In the genomic region with DNA sequence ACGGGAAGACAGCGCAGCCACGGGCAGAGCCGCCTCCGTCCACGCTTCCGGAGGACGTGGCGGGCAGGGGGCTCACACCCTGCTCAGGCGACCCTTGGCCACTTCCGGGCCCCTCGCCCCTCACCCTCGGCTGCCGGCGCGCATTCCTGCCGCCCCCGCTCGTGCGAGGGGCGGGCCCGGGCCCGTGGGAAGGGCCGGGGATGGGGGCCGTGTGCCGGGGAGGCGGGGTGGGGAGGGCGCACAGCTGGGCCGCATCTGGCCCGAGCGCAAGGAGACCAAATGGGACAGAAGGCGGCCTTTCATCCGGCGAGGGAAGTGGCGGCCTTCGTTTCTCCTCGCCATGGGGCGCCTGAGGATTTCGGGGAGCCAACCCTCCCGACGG, we compare ENCODE assay signal across 8 cellular contexts. TPM values are rescaled to one million over a fixed set of nuclear protein-coding genes. Genes with fewer than 3 reads are reported as not detected.
DNase-seq lines count a peak whose midpoint lies in the region; ATAC-seq, FAIRE-seq and TF ChIP-seq lines count a peak whose summit lies in the region.

No MANE protein-coding gene starts in this region.

- TF ChIP-seq CTCF in GM12878 (IDR thresholded peaks at IDR 0.05 in 2 of 3, conservative IDR thresholded peaks at IDR 0.05 in 1 of 3; ENCODE audit: control insufficient read depth in 2 of 3, extremely low read depth in 1 of 3, insufficient read depth in 1 of 3, low read depth in 3 of 3, low read length in 3 of 3) (no peak), transverse colon (IDR thresholded peaks at IDR 0.05) (no peak)

- SMC1A ChIA-PET in GM12878 (lab: Charles Lee; ENCODE audit: uncharacterized antibody, unreplicated experiment): no interaction called here

- peaks cover 38% of the 10 kb centered on the region for H3K4me1 Mint-ChIP-seq in activated naive CD4-positive, alpha-beta T cell treated with anti-CD3 and anti-CD28 coated beads for 36 hours (ENCODE audit: low read depth)
- peaks cover 29% of the 10 kb centered on the region for H3K4me1 Mint-ChIP-seq in memory B cell

- no peak for ATAC-seq in activated naive CD4-positive, alpha-beta T cell treated with anti-CD3 and anti-CD28 coated beads, Interleukin-2, amount 50 U/mL, for 72 hours
- ATAC-seq in GM12878 (no peak), memory B cell (ENCODE audit: low read depth) (no peak), GM21526 (IDR thresholded peaks at IDR 0.05; ENCODE audit: low FRiP score, unreplicated experiment) (no peak), HG03565 (IDR thresholded peaks at IDR 0.05; ENCODE audit: unreplicated experiment) (no peak)

- H3K27me3 Mint-ChIP-seq in activated naive CD4-positive, alpha-beta T cell treated with anti-CD3 and anti-CD28 coated beads for 36 hours (ENCODE audit: low read depth): no peaks in the 10 kb centered on the region
- no peaks in the 10 kb centered on the region for H3K27me3 Mint-ChIP-seq in memory B cell

- no TSS peak for BruUV-seq in GM12878 (replicated peaks; lab: Mats Ljungman, UMichigan)

- no peak overlapping the region for H3K27ac ChIP-seq in GM12878 (ENCODE audit: control insufficient read depth, insufficient read depth)
- peak overlapping the region; percentile 56 to 94 (median 63) for H3K27ac ChIP-seq in transverse colon

- H3K9me3 ChIP-seq in GM12878 (replicated peaks; ENCODE audit: control insufficient read depth, insufficient read depth, low read length) (no peaks in the 10 kb centered on the region), transverse colon (no peaks in the 10 kb centered on the region)

- H3K36me3 Mint-ChIP-seq in activated naive CD4-positive, alpha-beta T cell treated with anti-CD3 and anti-CD28 coated beads for 36 hours (ENCODE audit: low read depth): no peaks in the 10 kb centered on the region
- peaks cover 0 to 6% of the 10 kb centered on the region in 2 donors for H3K36me3 Mint-ChIP-seq in activated naive CD4-positive, alpha-beta T cell treated with anti-CD3 and anti-CD28 coated beads, Interleukin-2, amount 50 U/mL, for 72 hours
- peaks cover 15% of the 10 kb centered on the region for H3K36me3 Mint-ChIP-seq in memory B cell

- CTCF ChIA-PET in activated naive CD4-positive, alpha-beta T cell treated with anti-CD3 and anti-CD28 coated beads for 36 hours (lab: Charles Lee): no interaction called here
- CTCF ChIA-PET in GM12878 (lab: Yijun Ruan, JAX): no interaction called here

- TF ChIP-seq POLR2A in GM12878 (IDR thresholded peaks at IDR 0.05; ENCODE audit: low read depth, low read length) (no peak), transverse colon (IDR thresholded peaks at IDR 0.05) (no peak)

- peaks cover 21% of the 10 kb centered on the region for H3K4me1 ChIP-seq in GM12878 (ENCODE audit: control insufficient read depth, insufficient read depth, low read length)
- peaks cover 24 to 48% (median 39%) of the 10 kb centered on the region in 4 donors for H3K4me1 ChIP-seq in transverse colon

- 15% methylated on average over 19 of the region's 41 CpGs for WGBS in GM12878 (ENCODE audit: insufficient coverage, insufficient replicate concordance, low lambda C conversion rate, missing lambda C conversion rate)
- WGBS in transverse colon (ENCODE audit: low coverage in 1 of 2), 2 donors: 7% methylated on average over 15 of the region's 41 CpGs; no CpG with 5 or more reads in 1 of the 2 donors

- FAIRE-seq in GM12878 (lab: Jason Lieb, UNC): no peak

- peak overlapping the region; percentile 53 for H3K4me3 Mint-ChIP-seq in activated naive CD4-positive, alpha-beta T cell treated with anti-CD3 and anti-CD28 coated beads for 36 hours
- H3K4me3 Mint-ChIP-seq in memory B cell: peak overlapping the region; percentile 80

- H3K27ac Mint-ChIP-seq in activated naive CD4-positive, alpha-beta T cell treated with anti-CD3 and anti-CD28 coated beads for 36 hours: no peak overlapping the region
- no peak overlapping the region for H3K27ac Mint-ChIP-seq in activated naive CD4-positive, alpha-beta T cell treated with anti-CD3 and anti-CD28 coated beads, Interleukin-2, amount 50 U/mL, for 72 hours
- H3K27ac Mint-ChIP-seq in memory B cell: peak overlapping the region; percentile 64

- TF ChIP-seq EP300 in GM12878 (IDR thresholded peaks at IDR 0.05; ENCODE audit: borderline replicate concordance in 1 of 2, control insufficient read depth in 1 of 2, low read depth in 2 of 2, low read length in 2 of 2) (no peak), transverse colon (IDR thresholded peaks at IDR 0.05; ENCODE audit: low read depth) (no peak)

- RAD21 ChIA-PET in GM12878 (lab: Charles Lee; ENCODE audit: unreplicated experiment): no interaction called here

- no peak for DNase-seq in activated naive CD4-positive, alpha-beta T cell treated with anti-CD3 and anti-CD28 coated beads for 36 hours
- no peak for DNase-seq in activated naive CD4-positive, alpha-beta T cell treated with anti-CD3 and anti-CD28 coated beads, Interleukin-2, amount 50 U/mL, for 72 hours (ENCODE audit: low spot score in 2 of 2)
- DNase-seq in GM12878 (ENCODE audit: low read depth, low spot score) (no peak), memory B cell (ENCODE audit: low spot score in 2 of 2) (no peak), transverse colon (no peak), NCI-H2107 treated with DMSO at 0.1 percent for 48 hours (lab: John Stamatoyannopoulos, UW; ENCODE audit: unreplicated experiment) (no peak)

- H3K4me2 ChIP-seq in GM12878 (ENCODE audit: control insufficient read depth, insufficient read depth): peak overlapping the region; percentile 94

- peaks cover 0 to 11% of the 10 kb centered on the region in 2 experiments; a peak in 3 of 4 replicates for H3K27me3 ChIP-seq in GM12878 (replicated peaks in 1 of 2; ENCODE audit: control insufficient read depth in 2 of 2, insufficient read depth in 2 of 2, low read length in 1 of 2)
- peaks cover 15% of the 10 kb centered on the region for H3K27me3 ChIP-seq in transverse colon

- no peak overlapping the region; the same call in 1 of the 2 replicates for H3K9ac ChIP-seq in GM12878 (ENCODE audit: control insufficient read depth, insufficient read depth, low read length)

- no peaks in the 10 kb centered on the region for H4K20me1 ChIP-seq in GM12878 (ENCODE audit: control insufficient read depth, insufficient read depth)

- intact Hi-C loops in activated naive CD4-positive, alpha-beta T cell treated with anti-CD3 and anti-CD28 coated beads for 36 hours (cut with micrococcal nuclease): no loop called here
- intact Hi-C loops in GM12878 (cut with micrococcal nuclease; ENCODE audit: unreplicated experiment) (no loop called here), transverse colon (cut with DNase I; ENCODE audit: low total_unique reads) (no loop called here)

- no peaks in the 10 kb centered on the region for H3K36me3 ChIP-seq in GM12878 (ENCODE audit: control insufficient read depth in 2 of 2, insufficient read depth in 2 of 2, low read length in 1 of 2)
- no peaks in the 10 kb centered on the region for H3K36me3 ChIP-seq in transverse colon

- no peaks in the 10 kb centered on the region for H3K79me2 ChIP-seq in GM12878 (ENCODE audit: control insufficient read depth, insufficient read depth, low read length)

- peak overlapping the region; percentile 80 for H2AFZ ChIP-seq in GM12878 (ENCODE audit: control insufficient read depth, low read depth, low read length)

- POLR2A ChIA-PET in GM12878 (lab: Charles Lee): no interaction called here

- in situ Hi-C loops in GM12878 (cut with MboI): no loop called here
- in situ Hi-C loops in transverse colon (cut with MboI; ENCODE audit: low pct_ligation_motif_present in 1 of 4, low pct_unique_long_range_greater_than_20kb in 1 of 4, low sequenced_read_pairs in 3 of 4): no loop called here

- H3K4me3 ChIP-seq in GM12878: peak overlapping the region; percentile 58; the same call in 1 of the 2 replicates
- peak overlapping the region in 3 of 4 donors; percentile 31 to 65 (median 65) for H3K4me3 ChIP-seq in transverse colon

- no peaks in the 10 kb centered on the region for H3K9me3 Mint-ChIP-seq in activated naive CD4-positive, alpha-beta T cell treated with anti-CD3 and anti-CD28 coated beads for 36 hours
- H3K9me3 Mint-ChIP-seq in activated naive CD4-positive, alpha-beta T cell treated with anti-CD3 and anti-CD28 coated beads, Interleukin-2, amount 50 U/mL, for 72 hours: no peaks in the 10 kb centered on the region
- no peaks in the 10 kb centered on the region for H3K9me3 Mint-ChIP-seq in memory B cell

- TF ChIP-seq RAD21 in GM12878 (IDR thresholded peaks at IDR 0.05; ENCODE audit: insufficient read depth, low read depth, low read length): no peak

RNA-seq across cellular contexts. Expression of a gene that starts 0.8 kb away (rescaled TPM):
- total RNA-seq in activated naive CD4-positive, alpha-beta T cell treated with anti-CD3 and anti-CD28 coated beads for 36 hours: 10 to 100 TPM; 19.7 to 22.7 TPM
- 10 to 100 TPM; 17.8 to 21.1 TPM for total RNA-seq in activated naive CD4-positive, alpha-beta T cell treated with anti-CD3 and anti-CD28 coated beads, Interleukin-2, amount 50 U/mL, for 72 hours
- 6.2 and 7.0 TPM in 2 replicates for total RNA-seq in GM12878 (2013; cell fraction: nucleolus; rRNA removed)
- 0.11 and 0.68 TPM in 2 replicates for total RNA-seq in GM12878 (2014; rRNA removed)
- total RNA-seq in GM12878 (2014; rRNA removed; fragmentation: Illumina TruSeq; extraction: Trizol): 0.22 and 0.23 TPM in 2 replicates
- total RNA-seq in GM12878 (2021): 0.62 and 0.80 TPM in 2 replicates
- not detected for polyA plus RNA-seq in GM12878 (2011; ENCODE audit: low read depth)
- 0.33 and 0.43 TPM in 2 replicates for polyA plus RNA-seq in GM12878 (2011; rRNA removed)
- 0.48 and 0.51 TPM in 2 replicates for polyA plus RNA-seq in GM12878 (2011; cell fraction: cytosol; rRNA removed)
- polyA plus RNA-seq in GM12878 (2011; cell fraction: nucleus; rRNA removed): 1.6 and 1.7 TPM in 2 replicates
- polyA plus RNA-seq in GM12878 (2012): 0.15 and 0.35 TPM in 2 replicates
- polyA plus RNA-seq in GM12878 (2014; fragmentation: Illumina TruSeq; extraction: Trizol): 0.15 TPM in 1 of 2 replicates, not detected in the other
- polyA plus RNA-seq in GM12878 (2014; fragmentation: Nextera tagmentation; extraction: Ambion mirVana): under 1 TPM; 0.09 to 0.18 TPM
- polyA plus RNA-seq in GM12878 (2014; rRNA removed): 0.68 and 0.81 TPM in 2 replicates
- polyA plus RNA-seq in GM12878 (2016; fragmentation: Nextera tagmentation; extraction: Ambion mirVana): not detected
- polyA minus RNA-seq in GM12878 (2011; rRNA and poly(A)+ RNA removed): 0.15 and 0.26 TPM in 2 replicates
- polyA minus RNA-seq in GM12878 (2011; cell fraction: cytosol; rRNA and poly(A)+ RNA removed): not detected in 2 replicates
- polyA minus RNA-seq in GM12878 (2011; cell fraction: nucleus; rRNA and poly(A)+ RNA removed): 0.73 and 2.0 TPM in 2 replicates
- 100 to 1,000 TPM in 2 of 4 donors, 10 to 100 TPM in 2; 17.9 to 162 (median 80.6) TPM for total RNA-seq in transverse colon

RNA-seq across cellular contexts. Expression of a gene that starts 36.6 kb away (rescaled TPM):
- total RNA-seq in activated naive CD4-positive, alpha-beta T cell treated with anti-CD3 and anti-CD28 coated beads for 36 hours: 10 to 100 TPM; 26.8 to 27.3 TPM
- total RNA-seq in activated naive CD4-positive, alpha-beta T cell treated with anti-CD3 and anti-CD28 coated beads, Interleukin-2, amount 50 U/mL, for 72 hours: 10 to 100 TPM; 26.5 to 37.5 TPM
- 26.3 and 30.6 TPM in 2 replicates for total RNA-seq in GM12878 (2013; cell fraction: nucleolus; rRNA removed)
- total RNA-seq in GM12878 (2014; rRNA removed): 27.2 and 35.2 TPM in 2 replicates
- 4.1 and 5.2 TPM in 2 replicates for total RNA-seq in GM12878 (2014; rRNA removed; fragmentation: Illumina TruSeq; extraction: Trizol)
- 31.0 and 32.8 TPM in 2 replicates for total RNA-seq in GM12878 (2021)
- 4.9 TPM for polyA plus RNA-seq in GM12878 (2011; ENCODE audit: low read depth)
- polyA plus RNA-seq in GM12878 (2011; rRNA removed): 2.9 and 8.1 TPM in 2 replicates
- polyA plus RNA-seq in GM12878 (2011; cell fraction: cytosol; rRNA removed): 13.5 and 22.0 TPM in 2 replicates
- 101 and 131 TPM in 2 replicates for polyA plus RNA-seq in GM12878 (2011; cell fraction: nucleus; rRNA removed)
- 16.8 and 17.2 TPM in 2 replicates for polyA plus RNA-seq in GM12878 (2012)
- 0.76 and 3.3 TPM in 2 replicates for polyA plus RNA-seq in GM12878 (2014; fragmentation: Illumina TruSeq; extraction: Trizol)
- polyA plus RNA-seq in GM12878 (2014; fragmentation: Nextera tagmentation; extraction: Ambion mirVana): under 1 TPM; 0.13 to 0.68 TPM
- polyA plus RNA-seq in GM12878 (2014; rRNA removed): 23.8 and 32.6 TPM in 2 replicates
- polyA plus RNA-seq in GM12878 (2016; fragmentation: Nextera tagmentation; extraction: Ambion mirVana): 10 to 100 TPM; 43.6 to 53.3 TPM
- polyA minus RNA-seq in GM12878 (2011; rRNA and poly(A)+ RNA removed): 3.9 and 12.8 TPM in 2 replicates
- 9.5 and 9.9 TPM in 2 replicates for polyA minus RNA-seq in GM12878 (2011; cell fraction: cytosol; rRNA and poly(A)+ RNA removed)
- polyA minus RNA-seq in GM12878 (2011; cell fraction: nucleus; rRNA and poly(A)+ RNA removed): 10.8 and 17.3 TPM in 2 replicates
- total RNA-seq in transverse colon: 100 to 1,000 TPM in 1 of 4 donors, 10 to 100 TPM in 3; 31.7 to 120 (median 40.4) TPM

RNA-seq across cellular contexts. Expression of a gene that starts 40.1 kb away (rescaled TPM):
- total RNA-seq in activated naive CD4-positive, alpha-beta T cell treated with anti-CD3 and anti-CD28 coated beads for 36 hours: 1 to 10 TPM; 6.6 to 9.4 TPM
- 1 to 10 TPM; 7.3 to 9.5 TPM for total RNA-seq in activated naive CD4-positive, alpha-beta T cell treated with anti-CD3 and anti-CD28 coated beads, Interleukin-2, amount 50 U/mL, for 72 hours
- 15.3 and 19.5 TPM in 2 replicates for total RNA-seq in GM12878 (2013; cell fraction: nucleolus; rRNA removed)
- total RNA-seq in GM12878 (2014; rRNA removed): 3.7 and 4.3 TPM in 2 replicates
- total RNA-seq in GM12878 (2014; rRNA removed; fragmentation: Illumina TruSeq; extraction: Trizol): 2.3 and 2.5 TPM in 2 replicates
- 7.9 and 8.1 TPM in 2 replicates for total RNA-seq in GM12878 (2021)
- polyA plus RNA-seq in GM12878 (2011; ENCODE audit: low read depth): 0.75 TPM
- polyA plus RNA-seq in GM12878 (2011; rRNA removed): 2.8 and 3.7 TPM in 2 replicates
- polyA plus RNA-seq in GM12878 (2011; cell fraction: cytosol; rRNA removed): 2.9 and 3.7 TPM in 2 replicates
- 13.7 and 15.4 TPM in 2 replicates for polyA plus RNA-seq in GM12878 (2011; cell fraction: nucleus; rRNA removed)
- 2.0 and 2.6 TPM in 2 replicates for polyA plus RNA-seq in GM12878 (2012)
- polyA plus RNA-seq in GM12878 (2014; fragmentation: Illumina TruSeq; extraction: Trizol): 3.0 and 3.1 TPM in 2 replicates
- under 1 TPM; 0.37 to 0.45 TPM for polyA plus RNA-seq in GM12878 (2014; fragmentation: Nextera tagmentation; extraction: Ambion mirVana)
- 5.6 and 6.1 TPM in 2 replicates for polyA plus RNA-seq in GM12878 (2014; rRNA removed)
- polyA plus RNA-seq in GM12878 (2016; fragmentation: Nextera tagmentation; extraction: Ambion mirVana): 1 to 10 TPM; 5.8 to 5.9 TPM
- 2.5 and 4.9 TPM in 2 replicates for polyA minus RNA-seq in GM12878 (2011; rRNA and poly(A)+ RNA removed)
- 1.1 and 3.7 TPM in 2 replicates for polyA minus RNA-seq in GM12878 (2011; cell fraction: cytosol; rRNA and poly(A)+ RNA removed)
- polyA minus RNA-seq in GM12878 (2011; cell fraction: nucleus; rRNA and poly(A)+ RNA removed): 3.4 and 6.5 TPM in 2 replicates
- total RNA-seq in transverse colon: 100 to 1,000 TPM in 1 of 4 donors, 10 to 100 TPM in 3; 27.2 to 187 (median 55.5) TPM

RNA-seq across cellular contexts. Expression of a gene that starts 42.5 kb away (rescaled TPM):
- not detected for total RNA-seq in activated naive CD4-positive, alpha-beta T cell treated with anti-CD3 and anti-CD28 coated beads for 36 hours
- not detected for total RNA-seq in activated naive CD4-positive, alpha-beta T cell treated with anti-CD3 and anti-CD28 coated beads, Interleukin-2, amount 50 U/mL, for 72 hours
- not detected in 2 replicates for total RNA-seq in GM12878 (2013; cell fraction: nucleolus; rRNA removed)
- not detected in 2 replicates for total RNA-seq in GM12878 (2014; rRNA removed)
- total RNA-seq in GM12878 (2014; rRNA removed; fragmentation: Illumina TruSeq; extraction: Trizol): not detected in 2 replicates
- not detected in 2 replicates for total RNA-seq in GM12878 (2021)
- not detected for polyA plus RNA-seq in GM12878 (2011; ENCODE audit: low read depth)
- polyA plus RNA-seq in GM12878 (2011; rRNA removed): not detected in 2 replicates
- polyA plus RNA-seq in GM12878 (2011; cell fraction: cytosol; rRNA removed): not detected in 2 replicates
- not detected in 2 replicates for polyA plus RNA-seq in GM12878 (2011; cell fraction: nucleus; rRNA removed)
- polyA plus RNA-seq in GM12878 (2012): not detected in 2 replicates
- polyA plus RNA-seq in GM12878 (2014; fragmentation: Illumina TruSeq; extraction: Trizol): not detected in 2 replicates
- not detected for polyA plus RNA-seq in GM12878 (2014; fragmentation: Nextera tagmentation; extraction: Ambion mirVana)
- not detected in 2 replicates for polyA plus RNA-seq in GM12878 (2014; rRNA removed)
- polyA plus RNA-seq in GM12878 (2016; fragmentation: Nextera tagmentation; extraction: Ambion mirVana): not detected
- polyA minus RNA-seq in GM12878 (2011; rRNA and poly(A)+ RNA removed): not detected in 2 replicates
- not detected in 2 replicates for polyA minus RNA-seq in GM12878 (2011; cell fraction: cytosol; rRNA and poly(A)+ RNA removed)
- polyA minus RNA-seq in GM12878 (2011; cell fraction: nucleus; rRNA and poly(A)+ RNA removed): not detected in 2 replicates
- total RNA-seq in transverse colon: not detected
